ENCODE assay signal across 23 cellular contexts in genomic region chr2:66464930-66465637, GRCh38. TPM values are rescaled to one million over a fixed set of nuclear protein-coding genes. Genes with fewer than 3 reads are reported as not detected.
DNase-seq lines count a peak whose midpoint lies in the region; ATAC-seq, FAIRE-seq and TF ChIP-seq lines count a peak whose summit lies in the region.
"Had no signal": no experiment of that assay in that cellular context is flagged by ENCODE, and none has a peak within 500 bp of the region (broad histone marks: within the 10 kb centered on the region; RNA-seq: fewer than 3 reads in every experiment).

No MANE protein-coding gene starts in this region.

- H3K27ac Mint-ChIP-seq in nephron progenitor cell = peak overlapping the region; percentile 15
- no peak overlapping the region for H3K27ac Mint-ChIP-seq in activated CD4-positive, alpha-beta T cell treated with anti-CD3 and anti-CD28 coated beads, Interleukin-2, amount 10 ng/mL, durations not matched to agents 24 days and 14 days
- H3K27ac Mint-ChIP-seq: CD8-positive, alpha-beta memory T cell; H9 had no signal

- H3K27me3 ChIP-seq in KMS-11 (ENCODE audit: insufficient read depth, low read depth) (no peaks in the 10 kb centered on the region), foreskin keratinocyte (no peaks in the 10 kb centered on the region)
- H3K27me3 ChIP-seq: Peyer's patch, SJSA1 had no signal

- no peak overlapping the region for H3K27ac ChIP-seq in A549
- H3K27ac ChIP-seq in KMS-11 = peak overlapping the region; percentile 58
- H3K27ac ChIP-seq in foreskin keratinocyte = no peak overlapping the region
- H3K27ac ChIP-seq: C4-2B, GM23248, SJSA1 had no signal

- H4K20me1 ChIP-seq in KMS-11 (ENCODE audit: insufficient read depth) = no peaks in the 10 kb centered on the region

- FAIRE-seq in A549 (lab: Jason Lieb, UNC) (no peak), endometrium (lab: Jason Lieb, UNC) (peak; percentile 46)
- FAIRE-seq: GM12891 had no signal

- no peak for TF ChIP-seq RAD21 in A549 (conservative IDR thresholded peaks at IDR 0.05 in 1 of 2, IDR thresholded peaks at IDR 0.05 in 1 of 2)

- no peak for DNase-seq in A549 (ENCODE audit: low read depth in 1 of 2, low spot score in 1 of 2)
- no peak for DNase-seq in nephron progenitor cell
- DNase-seq in KG1 (lab: John Stamatoyannopoulos, UW) = no peak
- DNase-seq in NCI-H510A (lab: John Stamatoyannopoulos, UW) = no peak
- no peak for DNase-seq in foreskin keratinocyte
- DNase-seq in activated CD4-positive, alpha-beta T cell treated with anti-CD3 and anti-CD28 coated beads, Interleukin-2, amount 10 ng/mL, durations not matched to agents 24 days and 14 days = no peak
- DNase-seq: Calu3; CD8-positive, alpha-beta memory T cell; DMS153; GM23248; H9; NCI-H1092 treated with DMSO at 0.1 percent for 48 hours; NCI-H146; NCI-H2029 treated with DMSO at 0.1 percent for 48 hours; NCI-H2171 treated with DMSO at 0.1 percent for 48 hours; NCI-H526; Peyer's patch had no signal

- H3K79me2 ChIP-seq in KMS-11 (ENCODE audit: insufficient read depth, low read depth) = no peaks in the 10 kb centered on the region

- no peak for TF ChIP-seq POLR2A in A549 (IDR thresholded peaks at IDR 0.05; ENCODE audit: low read length)

- POLR2A ChIA-PET in A549 (lab: Yijun Ruan, JAX) = no interaction called here

- no peaks in the 10 kb centered on the region for H3K36me3 ChIP-seq in KMS-11 (ENCODE audit: insufficient read depth)
- H3K36me3 ChIP-seq: Peyer's patch had no signal

- peaks cover 88% of the 10 kb centered on the region for H3K36me3 Mint-ChIP-seq in nephron progenitor cell (ENCODE audit: low read depth)
- H3K36me3 Mint-ChIP-seq in activated CD4-positive, alpha-beta T cell treated with anti-CD3 and anti-CD28 coated beads, Interleukin-2, amount 10 ng/mL, durations not matched to agents 24 days and 14 days (ENCODE audit: low read depth) = no peaks in the 10 kb centered on the region
- H3K36me3 Mint-ChIP-seq: CD8-positive, alpha-beta memory T cell had no signal

- H3K9me3 Mint-ChIP-seq in nephron progenitor cell = no peaks in the 10 kb centered on the region
- no peaks in the 10 kb centered on the region for H3K9me3 Mint-ChIP-seq in activated CD4-positive, alpha-beta T cell treated with anti-CD3 and anti-CD28 coated beads, Interleukin-2, amount 10 ng/mL, durations not matched to agents 24 days and 14 days
- H3K9me3 Mint-ChIP-seq: CD8-positive, alpha-beta memory T cell; H9 had no signal

- 63% methylated on average over 4 of the region's 4 CpGs for WGBS in A549 (ENCODE audit: missing lambda C conversion rate)

- intact Hi-C loops in activated CD4-positive, alpha-beta T cell treated with anti-CD3 and anti-CD28 coated beads, Interleukin-2, amount 10 ng/mL, durations not matched to agents 24 days and 14 days (cut with micrococcal nuclease) = no loop called here

- H3K4me3 Mint-ChIP-seq in nephron progenitor cell = no peak overlapping the region
- no peak overlapping the region for H3K4me3 Mint-ChIP-seq in activated CD4-positive, alpha-beta T cell treated with anti-CD3 and anti-CD28 coated beads, Interleukin-2, amount 10 ng/mL, durations not matched to agents 24 days and 14 days
- H3K4me3 Mint-ChIP-seq: CD8-positive, alpha-beta memory T cell; H9 had no signal

- TF ChIP-seq CTCF in A549 (IDR thresholded peaks at IDR 0.05) (no peak), KMS-11 (conservative IDR thresholded peaks at IDR 0.05; ENCODE audit: low read depth, low read length) (no peak), nephron progenitor cell (IDR thresholded peaks at IDR 0.05) (no peak), foreskin keratinocyte (conservative IDR thresholded peaks at IDR 0.05) (no peak)

- H3K9me3 ChIP-seq in A549 = no peaks in the 10 kb centered on the region
- H3K9me3 ChIP-seq: Peyer's patch, SJSA1 had no signal

- TF ChIP-seq EP300 in A549 (IDR thresholded peaks at IDR 0.05) = no peak

- H3K4me1 ChIP-seq in A549 (no peaks in the 10 kb centered on the region), KMS-11 (ENCODE audit: low read depth, poor library complexity, severe bottlenecking) (peaks cover 49% of the 10 kb centered on the region), foreskin keratinocyte (no peaks in the 10 kb centered on the region)
- H3K4me1 ChIP-seq: SJSA1 had no signal

- ATAC-seq in A549 = no peak
- no peak for ATAC-seq in foreskin keratinocyte

- no peak overlapping the region for H3K9ac ChIP-seq in KMS-11
- H3K9ac ChIP-seq: GM23248 had no signal

- no peak overlapping the region for H2AFZ ChIP-seq in KMS-11 (ENCODE audit: low read depth)
- H2AFZ ChIP-seq: GM23248 had no signal

- H3K4me2 ChIP-seq in A549 (no peak overlapping the region), KMS-11 (peak overlapping the region; percentile 77)

- CTCF ChIA-PET in A549 (lab: Yijun Ruan, JAX) = interaction anchor here (1.4 kb wide), 1 partner anchor 110 kb away, joined by 3 read pairs; no protein-coding TSS in a partner anchor

- H3K4me3 ChIP-seq in A549 = no peak overlapping the region
- H3K4me3 ChIP-seq in KMS-11 (IDR thresholded peaks at IDR 0.05; ENCODE audit: insufficient read depth, low read depth, low read length) = no peak overlapping the region
- H3K4me3 ChIP-seq: GM23248, Peyer's patch, SJSA1 had no signal

- H3K27me3 Mint-ChIP-seq in nephron progenitor cell (ENCODE audit: low read depth, poor library complexity) = no peaks in the 10 kb centered on the region
- no peaks in the 10 kb centered on the region for H3K27me3 Mint-ChIP-seq in activated CD4-positive, alpha-beta T cell treated with anti-CD3 and anti-CD28 coated beads, Interleukin-2, amount 10 ng/mL, durations not matched to agents 24 days and 14 days

- peaks cover 98% of the 10 kb centered on the region for H3K4me1 Mint-ChIP-seq in nephron progenitor cell
- H3K4me1 Mint-ChIP-seq in activated CD4-positive, alpha-beta T cell treated with anti-CD3 and anti-CD28 coated beads, Interleukin-2, amount 10 ng/mL, durations not matched to agents 24 days and 14 days = no peaks in the 10 kb centered on the region
- H3K4me1 Mint-ChIP-seq: CD8-positive, alpha-beta memory T cell had no signal

TF ChIP-seq in A549, 52 proteins besides CTCF, POLR2A, EP300 and RAD21:
- TF ChIP-seq CEBPB (IDR thresholded peaks at IDR 0.05) (no peak), MAFK (IDR thresholded peaks at IDR 0.05; ENCODE audit: partially characterized antibody) (peak; percentile 28)

RNA-seq across cellular contexts. Expression of gene MEIS1, which starts 30.2 kb away (rescaled TPM):
- polyA plus RNA-seq in A549 (2011; rRNA removed) (2.9 and 4.2 TPM in 2 replicates), A549 (2017; fragmentation: RNase III; extraction: RNeasy Plus Mini Kit Qiagen cat#74134 plus additional on column Dnase treatment) (1.9 to 2.1 TPM (median 2.0 TPM) in 3 replicates), foreskin keratinocyte (3.2 and 5.0 TPM in 2 replicates)
- polyA plus RNA-seq in A549 (2012; cell fraction: cytosol; rRNA removed) = 0.70 and 0.97 TPM in 2 replicates
- polyA plus RNA-seq in A549 (2012; cell fraction: nucleus; rRNA removed) = 1.9 and 2.3 TPM in 2 replicates
- 12.2 and 12.5 TPM in 2 replicates for polyA minus RNA-seq in A549 (2011; rRNA and poly(A)+ RNA removed)
- total RNA-seq in foreskin keratinocyte = 9.0 and 9.2 TPM in 2 replicates
- 0.31 TPM in 1 of 2 replicates, not detected in the other for total RNA-seq in activated CD4-positive, alpha-beta T cell treated with anti-CD3 and anti-CD28 coated beads, Interleukin-2, amount 10 ng/mL, durations not matched to agents 24 days and 14 days
- total RNA-seq: CD8-positive, alpha-beta memory T cell; G401 had no signal
- polyA plus RNA-seq: CD8-positive, alpha-beta memory T cell had no signal
